In the genomic region with DNA sequence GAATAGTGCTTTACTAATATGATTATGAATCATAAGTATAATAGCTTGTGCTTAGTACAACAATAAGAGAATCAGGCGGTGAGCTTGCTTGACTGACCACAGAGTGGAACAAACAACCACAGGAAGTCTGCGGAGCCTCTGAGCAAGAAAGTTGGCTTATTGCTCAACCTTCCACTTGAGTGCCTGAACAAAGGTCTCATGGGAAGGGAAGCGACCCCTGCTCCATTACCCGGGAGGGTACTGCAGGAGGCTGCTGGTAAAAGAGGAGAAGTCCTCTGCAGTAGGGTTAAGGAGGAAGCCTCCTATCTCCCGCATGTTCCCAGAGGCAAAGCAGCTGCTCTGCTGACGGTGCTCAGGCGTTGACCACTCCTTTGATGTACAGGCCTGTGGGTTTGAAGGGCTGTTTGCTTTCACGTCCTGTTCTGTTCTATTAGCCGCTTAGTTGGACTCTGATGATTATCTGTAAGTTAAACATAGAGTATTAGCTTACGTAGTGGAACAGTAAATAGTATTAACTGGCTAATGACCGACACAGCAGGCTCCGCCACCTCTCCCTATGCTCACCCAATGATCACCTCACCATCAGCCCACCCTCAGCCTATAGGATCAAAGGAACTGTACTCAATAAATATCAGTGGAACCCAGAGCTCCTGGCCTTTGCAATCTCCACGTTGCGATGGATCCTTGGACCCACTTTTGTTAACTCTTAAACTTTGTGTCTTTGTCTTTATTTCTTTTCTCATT, we compare ENCODE assay signal across 1 cellular context.
TF ChIP-seq lines count a peak whose summit lies in the region.

No MANE protein-coding gene starts in this region.

TF ChIP-seq in HepG2, 621 proteins besides CTCF, POLR2A, EP300 and RAD21 (continued from another document and continues in another):
- TF ChIP-seq, protein P1, sequence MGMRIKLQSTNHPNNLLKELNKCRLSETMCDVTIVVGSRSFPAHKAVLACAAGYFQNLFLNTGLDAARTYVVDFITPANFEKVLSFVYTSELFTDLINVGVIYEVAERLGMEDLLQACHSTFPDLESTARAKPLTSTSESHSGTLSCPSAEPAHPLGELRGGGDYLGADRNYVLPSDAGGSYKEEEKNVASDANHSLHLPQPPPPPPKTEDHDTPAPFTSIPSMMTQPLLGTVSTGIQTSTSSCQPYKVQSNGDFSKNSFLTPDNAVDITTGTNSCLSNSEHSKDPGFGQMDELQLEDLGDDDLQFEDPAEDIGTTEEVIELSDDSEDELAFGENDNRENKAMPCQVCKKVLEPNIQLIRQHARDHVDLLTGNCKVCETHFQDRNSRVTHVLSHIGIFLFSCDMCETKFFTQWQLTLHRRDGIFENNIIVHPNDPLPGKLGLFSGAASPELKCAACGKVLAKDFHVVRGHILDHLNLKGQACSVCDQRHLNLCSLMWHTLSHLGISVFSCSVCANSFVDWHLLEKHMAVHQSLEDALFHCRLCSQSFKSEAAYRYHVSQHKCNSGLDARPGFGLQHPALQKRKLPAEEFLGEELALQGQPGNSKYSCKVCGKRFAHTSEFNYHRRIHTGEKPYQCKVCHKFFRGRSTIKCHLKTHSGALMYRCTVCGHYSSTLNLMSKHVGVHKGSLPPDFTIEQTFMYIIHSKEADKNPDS (CRISPR knock-in tag; IDR thresholded peaks at IDR 0.05) = peak; percentile 98
- TF ChIP-seq PLRG1 (conservative IDR thresholded peaks at IDR 0.05) = no peak
- TF ChIP-seq, protein P2, sequence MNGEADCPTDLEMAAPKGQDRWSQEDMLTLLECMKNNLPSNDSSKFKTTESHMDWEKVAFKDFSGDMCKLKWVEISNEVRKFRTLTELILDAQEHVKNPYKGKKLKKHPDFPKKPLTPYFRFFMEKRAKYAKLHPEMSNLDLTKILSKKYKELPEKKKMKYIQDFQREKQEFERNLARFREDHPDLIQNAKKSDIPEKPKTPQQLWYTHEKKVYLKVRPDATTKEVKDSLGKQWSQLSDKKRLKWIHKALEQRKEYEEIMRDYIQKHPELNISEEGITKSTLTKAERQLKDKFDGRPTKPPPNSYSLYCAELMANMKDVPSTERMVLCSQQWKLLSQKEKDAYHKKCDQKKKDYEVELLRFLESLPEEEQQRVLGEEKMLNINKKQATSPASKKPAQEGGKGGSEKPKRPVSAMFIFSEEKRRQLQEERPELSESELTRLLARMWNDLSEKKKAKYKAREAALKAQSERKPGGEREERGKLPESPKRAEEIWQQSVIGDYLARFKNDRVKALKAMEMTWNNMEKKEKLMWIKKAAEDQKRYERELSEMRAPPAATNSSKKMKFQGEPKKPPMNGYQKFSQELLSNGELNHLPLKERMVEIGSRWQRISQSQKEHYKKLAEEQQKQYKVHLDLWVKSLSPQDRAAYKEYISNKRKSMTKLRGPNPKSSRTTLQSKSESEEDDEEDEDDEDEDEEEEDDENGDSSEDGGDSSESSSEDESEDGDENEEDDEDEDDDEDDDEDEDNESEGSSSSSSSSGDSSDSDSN (CRISPR knock-in tag; IDR thresholded peaks at IDR 0.05) = peak; percentile 69
- TF ChIP-seq SNAI1 (CRISPR knock-in tag; IDR thresholded peaks at IDR 0.05; ENCODE audit: borderline replicate concordance) = no peak
- TF ChIP-seq MAFK (conservative IDR thresholded peaks at IDR 0.05 in 1 of 2, IDR thresholded peaks at IDR 0.05 in 1 of 2; ENCODE audit: low read length in 2 of 2) = peak in 1 of 2 experiments; percentile 0; a peak in 1 of 4 replicates
- TF ChIP-seq ZNF501 (CRISPR knock-in tag; IDR thresholded peaks at IDR 0.05) = no peak
- TF ChIP-seq SIN3A (IDR thresholded peaks at IDR 0.05; ENCODE audit: borderline replicate concordance, low read depth, low read length) = peak; percentile 93
- TF ChIP-seq, protein P3, sequence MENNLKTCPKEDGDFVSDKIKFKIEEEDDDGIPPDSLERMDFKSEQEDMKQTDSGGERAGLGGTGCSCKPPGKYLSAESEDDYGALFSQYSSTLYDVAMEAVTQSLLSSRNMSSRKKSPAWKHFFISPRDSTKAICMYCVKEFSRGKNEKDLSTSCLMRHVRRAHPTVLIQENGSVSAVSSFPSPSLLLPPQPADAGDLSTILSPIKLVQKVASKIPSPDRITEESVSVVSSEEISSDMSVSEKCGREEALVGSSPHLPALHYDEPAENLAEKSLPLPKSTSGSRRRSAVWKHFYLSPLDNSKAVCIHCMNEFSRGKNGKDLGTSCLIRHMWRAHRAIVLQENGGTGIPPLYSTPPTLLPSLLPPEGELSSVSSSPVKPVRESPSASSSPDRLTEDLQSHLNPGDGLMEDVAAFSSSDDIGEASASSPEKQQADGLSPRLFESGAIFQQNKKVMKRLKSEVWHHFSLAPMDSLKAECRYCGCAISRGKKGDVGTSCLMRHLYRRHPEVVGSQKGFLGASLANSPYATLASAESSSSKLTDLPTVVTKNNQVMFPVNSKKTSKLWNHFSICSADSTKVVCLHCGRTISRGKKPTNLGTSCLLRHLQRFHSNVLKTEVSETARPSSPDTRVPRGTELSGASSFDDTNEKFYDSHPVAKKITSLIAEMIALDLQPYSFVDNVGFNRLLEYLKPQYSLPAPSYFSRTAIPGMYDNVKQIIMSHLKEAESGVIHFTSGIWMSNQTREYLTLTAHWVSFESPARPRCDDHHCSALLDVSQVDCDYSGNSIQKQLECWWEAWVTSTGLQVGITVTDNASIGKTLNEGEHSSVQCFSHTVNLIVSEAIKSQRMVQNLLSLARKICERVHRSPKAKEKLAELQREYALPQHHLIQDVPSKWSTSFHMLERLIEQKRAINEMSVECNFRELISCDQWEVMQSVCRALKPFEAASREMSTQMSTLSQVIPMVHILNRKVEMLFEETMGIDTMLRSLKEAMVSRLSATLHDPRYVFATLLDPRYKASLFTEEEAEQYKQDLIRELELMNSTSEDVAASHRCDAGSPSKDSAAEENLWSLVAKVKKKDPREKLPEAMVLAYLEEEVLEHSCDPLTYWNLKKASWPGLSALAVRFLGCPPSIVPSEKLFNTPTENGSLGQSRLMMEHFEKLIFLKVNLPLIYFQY (CRISPR knock-in tag; IDR thresholded peaks at IDR 0.05; ENCODE audit: borderline replicate concordance) = no peak; the same call in 1 of the 2 replicates
- peak; percentile 95 for TF ChIP-seq ZBTB7A (CRISPR knock-in tag; IDR thresholded peaks at IDR 0.05)
- TF ChIP-seq KDM6A (CRISPR knock-in tag; IDR thresholded peaks at IDR 0.05; ENCODE audit: low read depth) = peak; percentile 61
- no peak; the same call in 1 of the 2 replicates for TF ChIP-seq JUND (CRISPR knock-in tag; IDR thresholded peaks at IDR 0.05)
- TF ChIP-seq ATM (IDR thresholded peaks at IDR 0.05; ENCODE audit: borderline replicate concordance) = no peak
- TF ChIP-seq, protein P4, sequence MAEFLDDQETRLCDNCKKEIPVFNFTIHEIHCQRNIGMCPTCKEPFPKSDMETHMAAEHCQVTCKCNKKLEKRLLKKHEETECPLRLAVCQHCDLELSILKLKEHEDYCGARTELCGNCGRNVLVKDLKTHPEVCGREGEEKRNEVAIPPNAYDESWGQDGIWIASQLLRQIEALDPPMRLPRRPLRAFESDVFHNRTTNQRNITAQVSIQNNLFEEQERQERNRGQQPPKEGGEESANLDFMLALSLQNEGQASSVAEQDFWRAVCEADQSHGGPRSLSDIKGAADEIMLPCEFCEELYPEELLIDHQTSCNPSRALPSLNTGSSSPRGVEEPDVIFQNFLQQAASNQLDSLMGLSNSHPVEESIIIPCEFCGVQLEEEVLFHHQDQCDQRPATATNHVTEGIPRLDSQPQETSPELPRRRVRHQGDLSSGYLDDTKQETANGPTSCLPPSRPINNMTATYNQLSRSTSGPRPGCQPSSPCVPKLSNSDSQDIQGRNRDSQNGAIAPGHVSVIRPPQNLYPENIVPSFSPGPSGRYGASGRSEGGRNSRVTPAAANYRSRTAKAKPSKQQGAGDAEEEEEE (CRISPR knock-in tag; IDR thresholded peaks at IDR 0.05; ENCODE audit: borderline replicate concordance) = no peak
- TF ChIP-seq ZNF569 (CRISPR knock-in tag; IDR thresholded peaks at IDR 0.05; ENCODE audit: borderline replicate concordance) = no peak
- TF ChIP-seq, protein P5, sequence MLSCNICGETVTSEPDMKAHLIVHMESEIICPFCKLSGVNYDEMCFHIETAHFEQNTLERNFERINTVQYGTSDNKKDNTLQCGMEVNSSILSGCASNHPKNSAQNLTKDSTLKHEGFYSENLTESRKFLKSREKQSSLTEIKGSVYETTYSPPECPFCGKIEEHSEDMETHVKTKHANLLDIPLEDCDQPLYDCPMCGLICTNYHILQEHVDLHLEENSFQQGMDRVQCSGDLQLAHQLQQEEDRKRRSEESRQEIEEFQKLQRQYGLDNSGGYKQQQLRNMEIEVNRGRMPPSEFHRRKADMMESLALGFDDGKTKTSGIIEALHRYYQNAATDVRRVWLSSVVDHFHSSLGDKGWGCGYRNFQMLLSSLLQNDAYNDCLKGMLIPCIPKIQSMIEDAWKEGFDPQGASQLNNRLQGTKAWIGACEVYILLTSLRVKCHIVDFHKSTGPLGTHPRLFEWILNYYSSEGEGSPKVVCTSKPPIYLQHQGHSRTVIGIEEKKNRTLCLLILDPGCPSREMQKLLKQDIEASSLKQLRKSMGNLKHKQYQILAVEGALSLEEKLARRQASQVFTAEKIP (CRISPR knock-in tag; IDR thresholded peaks at IDR 0.05; ENCODE audit: borderline replicate concordance) = no peak
- no peak for TF ChIP-seq NFRKB (IDR thresholded peaks at IDR 0.05)
- TF ChIP-seq PRMT3 (CRISPR knock-in tag; IDR thresholded peaks at IDR 0.05; ENCODE audit: borderline replicate concordance, low read depth) = no peak
- TF ChIP-seq, protein P6, sequence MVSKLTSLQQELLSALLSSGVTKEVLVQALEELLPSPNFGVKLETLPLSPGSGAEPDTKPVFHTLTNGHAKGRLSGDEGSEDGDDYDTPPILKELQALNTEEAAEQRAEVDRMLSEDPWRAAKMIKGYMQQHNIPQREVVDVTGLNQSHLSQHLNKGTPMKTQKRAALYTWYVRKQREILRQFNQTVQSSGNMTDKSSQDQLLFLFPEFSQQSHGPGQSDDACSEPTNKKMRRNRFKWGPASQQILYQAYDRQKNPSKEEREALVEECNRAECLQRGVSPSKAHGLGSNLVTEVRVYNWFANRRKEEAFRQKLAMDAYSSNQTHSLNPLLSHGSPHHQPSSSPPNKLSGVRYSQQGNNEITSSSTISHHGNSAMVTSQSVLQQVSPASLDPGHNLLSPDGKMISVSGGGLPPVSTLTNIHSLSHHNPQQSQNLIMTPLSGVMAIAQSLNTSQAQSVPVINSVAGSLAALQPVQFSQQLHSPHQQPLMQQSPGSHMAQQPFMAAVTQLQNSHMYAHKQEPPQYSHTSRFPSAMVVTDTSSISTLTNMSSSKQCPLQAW (CRISPR knock-in tag; IDR thresholded peaks at IDR 0.05) = peak; percentile 78
- no peak for TF ChIP-seq FOSL1 (CRISPR knock-in tag; IDR thresholded peaks at IDR 0.05; ENCODE audit: borderline replicate concordance)
- peak; percentile 56; the same call in 1 of the 2 replicates for TF ChIP-seq ZNF232 (CRISPR knock-in tag; IDR thresholded peaks at IDR 0.05; ENCODE audit: borderline replicate concordance)
- TF ChIP-seq ZNF256 (CRISPR knock-in tag; conservative IDR thresholded peaks at IDR 0.05) = no peak
- TF ChIP-seq NFATC3 (CRISPR knock-in tag; IDR thresholded peaks at IDR 0.05) = peak; percentile 30; the same call in 1 of the 2 replicates
- no peak for TF ChIP-seq DNMT3B (CRISPR knock-in tag; conservative IDR thresholded peaks at IDR 0.05)
- TF ChIP-seq, protein P7, sequence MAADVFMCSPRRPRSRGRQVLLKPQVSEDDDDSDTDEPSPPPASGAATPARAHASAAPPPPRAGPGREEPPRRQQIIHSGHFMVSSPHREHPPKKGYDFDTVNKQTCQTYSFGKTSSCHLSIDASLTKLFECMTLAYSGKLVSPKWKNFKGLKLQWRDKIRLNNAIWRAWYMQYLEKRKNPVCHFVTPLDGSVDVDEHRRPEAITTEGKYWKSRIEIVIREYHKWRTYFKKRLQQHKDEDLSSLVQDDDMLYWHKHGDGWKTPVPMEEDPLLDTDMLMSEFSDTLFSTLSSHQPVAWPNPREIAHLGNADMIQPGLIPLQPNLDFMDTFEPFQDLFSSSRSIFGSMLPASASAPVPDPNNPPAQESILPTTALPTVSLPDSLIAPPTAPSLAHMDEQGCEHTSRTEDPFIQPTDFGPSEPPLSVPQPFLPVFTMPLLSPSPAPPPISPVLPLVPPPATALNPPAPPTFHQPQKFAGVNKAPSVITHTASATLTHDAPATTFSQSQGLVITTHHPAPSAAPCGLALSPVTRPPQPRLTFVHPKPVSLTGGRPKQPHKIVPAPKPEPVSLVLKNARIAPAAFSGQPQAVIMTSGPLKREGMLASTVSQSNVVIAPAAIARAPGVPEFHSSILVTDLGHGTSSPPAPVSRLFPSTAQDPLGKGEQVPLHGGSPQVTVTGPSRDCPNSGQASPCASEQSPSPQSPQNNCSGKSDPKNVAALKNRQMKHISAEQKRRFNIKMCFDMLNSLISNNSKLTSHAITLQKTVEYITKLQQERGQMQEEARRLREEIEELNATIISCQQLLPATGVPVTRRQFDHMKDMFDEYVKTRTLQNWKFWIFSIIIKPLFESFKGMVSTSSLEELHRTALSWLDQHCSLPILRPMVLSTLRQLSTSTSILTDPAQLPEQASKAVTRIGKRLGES (CRISPR knock-in tag; IDR thresholded peaks at IDR 0.05; ENCODE audit: borderline replicate concordance) = no peak
- TF ChIP-seq, protein P8, sequence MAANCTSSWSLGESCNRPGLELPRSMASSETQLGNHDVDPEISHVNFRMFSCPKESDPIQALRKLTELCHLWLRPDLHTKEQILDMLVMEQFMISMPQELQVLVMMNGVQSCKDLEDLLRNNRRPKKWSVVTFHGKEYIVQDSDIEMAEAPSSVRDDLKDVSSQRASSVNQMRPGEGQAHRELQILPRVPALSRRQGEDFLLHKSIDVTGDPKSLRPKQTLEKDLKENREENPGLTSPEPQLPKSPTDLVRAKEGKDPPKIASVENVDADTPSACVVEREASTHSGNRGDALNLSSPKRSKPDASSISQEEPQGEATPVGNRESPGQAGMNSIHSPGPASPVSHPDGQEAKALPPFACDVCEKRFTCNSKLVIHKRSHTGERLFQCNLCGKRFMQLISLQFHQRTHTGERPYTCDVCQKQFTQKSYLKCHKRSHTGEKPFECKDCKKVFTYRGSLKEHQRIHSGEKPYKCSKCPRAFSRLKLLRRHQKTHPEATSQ (CRISPR knock-in tag; IDR thresholded peaks at IDR 0.05; ENCODE audit: borderline replicate concordance) = no peak
- no peak for TF ChIP-seq STAT5B (CRISPR knock-in tag; IDR thresholded peaks at IDR 0.05)
- TF ChIP-seq ISL2 (CRISPR knock-in tag; IDR thresholded peaks at IDR 0.05) = peak; percentile 90; the same call in 1 of the 2 replicates
- peak; percentile 77 for TF ChIP-seq REPIN1 (CRISPR knock-in tag; IDR thresholded peaks at IDR 0.05; ENCODE audit: borderline replicate concordance, low read depth)
- no peak for TF ChIP-seq ZNF768 (CRISPR knock-in tag; IDR thresholded peaks at IDR 0.05)
- TF ChIP-seq ZNF776 (CRISPR knock-in tag; IDR thresholded peaks at IDR 0.05) = no peak
- no peak for TF ChIP-seq ZFP82 (CRISPR knock-in tag; IDR thresholded peaks at IDR 0.05; ENCODE audit: borderline replicate concordance)
- TF ChIP-seq ZNF879 (CRISPR knock-in tag; IDR thresholded peaks at IDR 0.05) = no peak; the same call in 1 of the 2 replicates
- no peak for TF ChIP-seq ZNF83 (CRISPR knock-in tag; IDR thresholded peaks at IDR 0.05; ENCODE audit: borderline replicate concordance)
- TF ChIP-seq, protein P9, sequence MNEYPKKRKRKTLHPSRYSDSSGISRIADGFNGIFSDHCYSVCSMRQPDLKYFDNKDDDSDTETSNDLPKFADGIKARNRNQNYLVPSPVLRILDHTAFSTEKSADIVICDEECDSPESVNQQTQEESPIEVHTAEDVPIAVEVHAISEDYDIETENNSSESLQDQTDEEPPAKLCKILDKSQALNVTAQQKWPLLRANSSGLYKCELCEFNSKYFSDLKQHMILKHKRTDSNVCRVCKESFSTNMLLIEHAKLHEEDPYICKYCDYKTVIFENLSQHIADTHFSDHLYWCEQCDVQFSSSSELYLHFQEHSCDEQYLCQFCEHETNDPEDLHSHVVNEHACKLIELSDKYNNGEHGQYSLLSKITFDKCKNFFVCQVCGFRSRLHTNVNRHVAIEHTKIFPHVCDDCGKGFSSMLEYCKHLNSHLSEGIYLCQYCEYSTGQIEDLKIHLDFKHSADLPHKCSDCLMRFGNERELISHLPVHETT (CRISPR knock-in tag; conservative IDR thresholded peaks at IDR 0.05) = no peak
- no peak for TF ChIP-seq SP140L (CRISPR knock-in tag; IDR thresholded peaks at IDR 0.05; ENCODE audit: borderline replicate concordance)
- TF ChIP-seq MTA3 (CRISPR knock-in tag; IDR thresholded peaks at IDR 0.05) = no peak
